29 cellular contexts compared by ENCODE assay signal in the genomic region with DNA sequence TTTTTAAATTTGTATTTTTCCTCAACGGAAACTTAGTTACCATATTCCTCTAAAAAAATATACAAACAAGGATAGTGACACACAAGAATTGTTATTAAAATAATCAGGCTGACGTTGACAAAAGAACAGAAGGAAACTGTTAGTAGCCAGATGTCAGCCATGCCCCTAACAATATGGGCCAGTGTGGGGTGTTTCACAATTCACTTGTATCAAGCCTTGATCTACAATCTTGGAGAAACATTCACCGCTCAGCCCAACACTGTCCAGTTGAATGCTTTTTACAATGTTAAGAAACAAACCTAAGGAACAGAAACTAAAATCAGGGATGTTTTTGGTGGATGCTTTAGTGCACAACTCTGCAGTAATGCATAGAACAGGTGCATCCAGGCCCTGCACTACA. TPM values are rescaled to one million over a fixed set of nuclear protein-coding genes. Genes with fewer than 3 reads are reported as not detected.
"Had no signal": no experiment of that assay in that cellular context is flagged by ENCODE, and none has a peak within 500 bp of the region (broad histone marks: within the 10 kb centered on the region; RNA-seq: fewer than 3 reads in every experiment).

No MANE protein-coding gene starts in this region.

- ATAC-seq: activated naive CD8-positive, alpha-beta T cell treated with anti-CD3 and anti-CD28 coated beads, Interleukin-2, amount 50 U/mL, for 24 hours; body of pancreas; gastroesophageal sphincter; left cardiac atrium; mucosa of descending colon; pancreas; psoas muscle; stimulated activated naive CD8-positive, alpha-beta T cell treated with anti-CD3 and anti-CD28 coated beads, Interleukin-15, Interleukin-2, amounts not matched to agents 100 U/mL and 50 U/mL, for 24 hours; WTC11 had no signal

- H3K36me3 ChIP-seq: cardiac muscle cell, gastroesophageal sphincter, pancreas, right atrium auricular region, thyroid gland had no signal

- H3K4me1 ChIP-seq: body of pancreas, pancreas had no signal

- H3K4me3 ChIP-seq: body of pancreas, cardiac muscle cell, gastroesophageal sphincter, mucosa of descending colon, pancreas, psoas muscle, right atrium auricular region, thyroid gland had no signal

- H3K27ac ChIP-seq: body of pancreas, cardiac muscle cell, pancreas, psoas muscle, right atrium auricular region had no signal

- H3K9me3 ChIP-seq: body of pancreas, gastroesophageal sphincter, mucosa of descending colon, pancreas, psoas muscle, right atrium auricular region, thyroid gland had no signal

- DNase-seq: activated CD4-positive, alpha-beta T cell treated with anti-CD3 and anti-CD28 coated beads, Interleukin-2, amount 50 U/mL, for 48 hours; activated CD8-positive, alpha-beta memory T cell treated with anti-CD3 and anti-CD28 coated beads, Interleukin-2, amount 50 U/mL, for 48 hours; activated gamma-delta T cell; activated naive CD4-positive, alpha-beta T cell treated with anti-CD3 and anti-CD28 coated beads, Interleukin-2, amount 50 U/mL, for 16 hours; activated naive CD8-positive, alpha-beta T cell treated with anti-CD3 and anti-CD28 coated beads, Interleukin-2, amount 50 U/mL, for 24 hours; anterior cingulate cortex; body of pancreas; effector CD4-positive, alpha-beta T cell; head of caudate nucleus; hypothalamus; islet precursor cell; left cardiac atrium; mesendoderm; mucosa of descending colon; nephron progenitor cell; pancreas; psoas muscle; stimulated activated CD4-positive, alpha-beta T cell treated with anti-CD3 and anti-CD28 coated beads, Interleukin-12 subunit alpha, Interleukin-12 subunit beta, amount 100 ng/mL, for 4 hours; stimulated activated CD4-positive, alpha-beta T cell treated with anti-CD3 and anti-CD28 coated beads, Interleukin-4, amount 100 ng/mL, for 4 hours; stimulated activated naive CD8-positive, alpha-beta T cell treated with anti-CD3 and anti-CD28 coated beads, Interleukin-15, Interleukin-2, amounts not matched to agents 100 U/mL and 50 U/mL, for 24 hours; substantia nigra; T1000; thyroid gland had no signal

- H3K27me3 ChIP-seq: body of pancreas, cardiac muscle cell, gastroesophageal sphincter, pancreas, right atrium auricular region, thyroid gland had no signal

RNA-seq across cellular contexts. Expression of gene TMEFF2, which starts 44.6 kb away (rescaled TPM):
- total RNA-seq: activated CD8-positive, alpha-beta memory T cell treated with anti-CD3 and anti-CD28 coated beads for 36 hours; body of pancreas; epithelial cell of proximal tubule had no signal
